In genomic region chr3:12787346-12787745, GRCh38 we compare ENCODE assay signal across 8 cellular contexts. TPM values are rescaled to one million over a fixed set of nuclear protein-coding genes. Genes with fewer than 3 reads are reported as not detected.
DNase-seq lines count a peak whose midpoint lies in the region; ATAC-seq, FAIRE-seq and TF ChIP-seq lines count a peak whose summit lies in the region.
"Not testable (repeated sequence)": the region's sequence is repeated elsewhere in the genome, so short reads cannot be mapped to it uniquely, and the experiment has no call there.

No MANE protein-coding gene starts in this region.

- H2AFZ ChIP-seq in HepG2 (ENCODE audit: low read length), result not testable (repeated sequence)

- H3K79me2 ChIP-seq in HepG2 (ENCODE audit: insufficient read depth, low read length), result not testable (repeated sequence)

- in situ Hi-C loops in HepG2 (cut with HindIII; ENCODE audit: extremely low pct_ligation_motif_present, low pct_unique_long_range_greater_than_20kb), result not testable (repeated sequence)

- not testable (repeated sequence) for H3K4me2 ChIP-seq in HepG2 (ENCODE audit: low read depth, low read length)

- not testable (repeated sequence) for H3K4me3 Mint-ChIP-seq in activated T-cell treated with anti-CD3 and anti-CD28 coated beads, Interleukin-2, amount 50 U/mL, for 24 hours

- not testable (repeated sequence) for H4K20me1 ChIP-seq in HepG2 (ENCODE audit: insufficient read depth, low read length)

- CTCF ChIA-PET in HepG2 (lab: Yijun Ruan, JAX; ENCODE audit: low intra/inter-chr PET ratio, low total read pairs), result interaction anchor here (1.3 kb wide), 1 partner anchor 105 kb away, joined by 4 read pairs; no protein-coding TSS in a partner anchor

- POLR2A ChIA-PET in HepG2 (lab: Yijun Ruan, JAX), result not testable (repeated sequence)

- BruUV-seq in HepG2 (replicated peaks; lab: Mats Ljungman, UMichigan), result not testable (repeated sequence)

- TF ChIP-seq CTCF in HepG2 (CRISPR knock-in tag; IDR thresholded peaks at IDR 0.05), result peak; percentile 64
- TF ChIP-seq CTCF in thyroid gland (IDR thresholded peaks at IDR 0.05), result peak in 1 of 6 experiments; percentile 39

- intact Hi-C loops in HepG2 (cut with micrococcal nuclease; ENCODE audit: unreplicated experiment); thyroid gland (cut with DNase I): not testable (repeated sequence)

- DNase-seq in GM03348 (ENCODE audit: low spot score) (peak; percentile 38), NAMALWA (ENCODE audit: low spot score) (peak; percentile 52), T-helper 22 cell (ENCODE audit: low read depth) (peak; percentile 9), HepG2 (ENCODE audit: low spot score) (peak; percentile 19), thyroid gland (peak; percentile 55 to 72)
- DNase-seq in activated T-cell treated with anti-CD3 and anti-CD28 coated beads, Interleukin-2, amount 50 U/mL, for 24 hours, result peak; percentile 82
- peak; percentile 37 for DNase-seq in effector CD4-positive, alpha-beta T cell
- DNase-seq in stimulated activated CD4-positive, alpha-beta T cell treated with anti-CD3 and anti-CD28 coated beads, Interleukin-12 subunit alpha, Interleukin-12 subunit beta, amount 100 ng/mL, for 48 hours (ENCODE audit: low read depth in 2 of 3, low spot score in 1 of 3), result peak; percentile 40 to 74 (median 44)

- not testable (repeated sequence) for H3K9me3 Mint-ChIP-seq in activated T-cell treated with anti-CD3 and anti-CD28 coated beads, Interleukin-2, amount 50 U/mL, for 24 hours

- H3K27ac ChIP-seq in HepG2 (ENCODE audit: extremely low read length, insufficient read depth, low read length); thyroid gland: not testable (repeated sequence)

- not testable (repeated sequence) for H3K4me1 ChIP-seq in HepG2 (ENCODE audit: insufficient read depth, low read length); thyroid gland

- not testable (repeated sequence) for TF ChIP-seq RAD21 in HepG2 (CRISPR knock-in tag; IDR thresholded peaks at IDR 0.05)

- not testable (repeated sequence) for H3K4me3 ChIP-seq in HepG2 (replicated peaks in 1 of 3; ENCODE audit: insufficient read depth in 1 of 3, low read depth in 2 of 3, low read length in 3 of 3); thyroid gland (replicated peaks in 1 of 3)

- not testable (repeated sequence) for H3K27ac Mint-ChIP-seq in activated T-cell treated with anti-CD3 and anti-CD28 coated beads, Interleukin-2, amount 50 U/mL, for 24 hours

- FAIRE-seq in HepG2 (lab: Jason Lieb, UNC), result not testable (repeated sequence)

- H3K27me3 Mint-ChIP-seq in activated T-cell treated with anti-CD3 and anti-CD28 coated beads, Interleukin-2, amount 50 U/mL, for 24 hours, result peaks cover 13% of the 10 kb centered on the region

- H3K36me3 Mint-ChIP-seq in activated T-cell treated with anti-CD3 and anti-CD28 coated beads, Interleukin-2, amount 50 U/mL, for 24 hours (ENCODE audit: low read depth), result not testable (repeated sequence)

- H3K9ac ChIP-seq in HepG2 (ENCODE audit: insufficient read depth, low read depth, low read length), result not testable (repeated sequence)

- H3K27me3 ChIP-seq in HepG2 (ENCODE audit: control insufficient read depth in 1 of 2, insufficient read depth in 2 of 2, low read length in 2 of 2); thyroid gland: not testable (repeated sequence)

- not testable (repeated sequence) for TF ChIP-seq POLR2A in HepG2 (IDR thresholded peaks at IDR 0.05; ENCODE audit: insufficient read depth in 1 of 2, low read depth in 2 of 2, low read length in 2 of 2); thyroid gland (IDR thresholded peaks at IDR 0.05)

- not testable (repeated sequence) for H3K9me3 ChIP-seq in HepG2 (ENCODE audit: low read length); thyroid gland

- H3K4me1 Mint-ChIP-seq in activated T-cell treated with anti-CD3 and anti-CD28 coated beads, Interleukin-2, amount 50 U/mL, for 24 hours (ENCODE audit: low read depth), result not testable (repeated sequence)

- TF ChIP-seq EP300 in HepG2 (IDR thresholded peaks at IDR 0.05; ENCODE audit: low read depth in 2 of 2, low read length in 2 of 2); HepG2 (CRISPR knock-in tag; IDR thresholded peaks at IDR 0.05; ENCODE audit: borderline replicate concordance): not testable (repeated sequence)

- WGBS in HepG2 (ENCODE audit: low lambda C conversion rate), result 2% methylated on average over 6 of the region's 9 CpGs
- 20 to 71% methylated on average over 7 to 9 of the region's 9 CpGs for WGBS in thyroid gland, 2 donors

- peak; percentile 54; the same call in 2 of the 3 replicates for ATAC-seq in HepG2

- H3K36me3 ChIP-seq in HepG2 (replicated peaks in 1 of 2; ENCODE audit: control insufficient read depth in 1 of 2, insufficient read depth in 2 of 2, low read length in 2 of 2); thyroid gland: not testable (repeated sequence)

RNA-seq across cellular contexts. Expression of gene CAND2, which starts 9.1 kb away (rescaled TPM):
- total RNA-seq in HepG2 (2016; rRNA removed; fragmentation: Illumina TruSeq; extraction: Trizol), result not detected in 2 replicates
- total RNA-seq in HepG2 (2016; cell fraction: cytosol; rRNA removed; fragmentation: Illumina TruSeq; extraction: Trizol; ENCODE audit: low read depth), result not detected in 2 replicates
- total RNA-seq in HepG2 (2016; cell fraction: insoluble cytoplasmic fraction; rRNA removed; fragmentation: Illumina TruSeq; extraction: Trizol), result not detected in 2 replicates
- not detected in 2 replicates for total RNA-seq in HepG2 (2016; cell fraction: membrane; rRNA removed; fragmentation: Illumina TruSeq; extraction: Trizol)
- not detected in 2 replicates for total RNA-seq in HepG2 (2016; cell fraction: nucleus; rRNA removed; fragmentation: Illumina TruSeq; extraction: Trizol)
- 0.01 and 0.09 TPM in 2 replicates for polyA plus RNA-seq in HepG2 (2011; rRNA removed)
- polyA plus RNA-seq in HepG2 (2011; cell fraction: cytosol; rRNA removed), result 0.03 TPM in 1 of 2 replicates, not detected in the other
- polyA plus RNA-seq in HepG2 (2011; cell fraction: nucleus; rRNA removed), result 0.05 and 0.12 TPM in 2 replicates
- polyA plus RNA-seq in HepG2 (2012), result 0.07 and 0.13 TPM in 2 replicates
- polyA plus RNA-seq in HepG2 (2016; cell fraction: cytosol; fragmentation: Illumina TruSeq; extraction: Trizol; ENCODE audit: low read depth), result not detected in 2 replicates
- polyA plus RNA-seq in HepG2 (2016; cell fraction: insoluble cytoplasmic fraction; fragmentation: Illumina TruSeq; extraction: Trizol; ENCODE audit: low read depth), result not detected in 2 replicates
- polyA plus RNA-seq in HepG2 (2016; cell fraction: membrane; fragmentation: Illumina TruSeq; extraction: Trizol; ENCODE audit: low read depth), result not detected in 2 replicates
- polyA plus RNA-seq in HepG2 (2016; cell fraction: nucleus; fragmentation: Illumina TruSeq; extraction: Trizol; ENCODE audit: insufficient read depth, low read depth), result not detected in 2 replicates
- 0.04 and 0.26 TPM in 2 replicates for polyA minus RNA-seq in HepG2 (2011; rRNA and poly(A)+ RNA removed; ENCODE audit: low replicate concordance)
- not detected in 2 replicates for polyA minus RNA-seq in HepG2 (2011; cell fraction: cytosol; rRNA and poly(A)+ RNA removed)
- polyA minus RNA-seq in HepG2 (2011; cell fraction: nucleus; rRNA and poly(A)+ RNA removed), result 0.12 TPM in 1 of 2 replicates, not detected in the other
- total RNA-seq in thyroid gland, result 10 to 100 TPM in 3 of 4 donors, 1 to 10 TPM in 1; 9.7 to 18.0 (median 12.4) TPM

RNA-seq across cellular contexts. Expression of gene TMEM40, which starts 28.3 kb away (rescaled TPM):
- total RNA-seq in HepG2 (2016; rRNA removed; fragmentation: Illumina TruSeq; extraction: Trizol) (not detected in 2 replicates), thyroid gland (not detected)
- not detected in 2 replicates for total RNA-seq in HepG2 (2016; cell fraction: cytosol; rRNA removed; fragmentation: Illumina TruSeq; extraction: Trizol; ENCODE audit: low read depth)
- total RNA-seq in HepG2 (2016; cell fraction: insoluble cytoplasmic fraction; rRNA removed; fragmentation: Illumina TruSeq; extraction: Trizol), result 0.09 TPM in 1 of 2 replicates, not detected in the other
- total RNA-seq in HepG2 (2016; cell fraction: membrane; rRNA removed; fragmentation: Illumina TruSeq; extraction: Trizol), result 0.12 TPM in 1 of 2 replicates, not detected in the other
- not detected in 2 replicates for total RNA-seq in HepG2 (2016; cell fraction: nucleus; rRNA removed; fragmentation: Illumina TruSeq; extraction: Trizol)
- 0.16 and 0.22 TPM in 2 replicates for polyA plus RNA-seq in HepG2 (2011; rRNA removed)
- 0.11 and 0.21 TPM in 2 replicates for polyA plus RNA-seq in HepG2 (2011; cell fraction: cytosol; rRNA removed)
- polyA plus RNA-seq in HepG2 (2011; cell fraction: nucleus; rRNA removed), result not detected in 2 replicates
- 0.29 TPM in 1 of 2 replicates, not detected in the other for polyA plus RNA-seq in HepG2 (2012)
- polyA plus RNA-seq in HepG2 (2016; cell fraction: cytosol; fragmentation: Illumina TruSeq; extraction: Trizol; ENCODE audit: low read depth), result not detected in 2 replicates
- polyA plus RNA-seq in HepG2 (2016; cell fraction: insoluble cytoplasmic fraction; fragmentation: Illumina TruSeq; extraction: Trizol; ENCODE audit: low read depth), result not detected in 2 replicates
- 0.51 TPM in 1 of 2 replicates, not detected in the other for polyA plus RNA-seq in HepG2 (2016; cell fraction: membrane; fragmentation: Illumina TruSeq; extraction: Trizol; ENCODE audit: low read depth)
- not detected in 2 replicates for polyA plus RNA-seq in HepG2 (2016; cell fraction: nucleus; fragmentation: Illumina TruSeq; extraction: Trizol; ENCODE audit: insufficient read depth, low read depth)
- 0.56 TPM in 1 of 2 replicates, not detected in the other for polyA minus RNA-seq in HepG2 (2011; rRNA and poly(A)+ RNA removed; ENCODE audit: low replicate concordance)
- not detected in 2 replicates for polyA minus RNA-seq in HepG2 (2011; cell fraction: cytosol; rRNA and poly(A)+ RNA removed)
- polyA minus RNA-seq in HepG2 (2011; cell fraction: nucleus; rRNA and poly(A)+ RNA removed), result not detected in 2 replicates

RNA-seq across cellular contexts. Expression of gene RPL32, which starts 54.0 kb away (rescaled TPM):
- total RNA-seq in HepG2 (2016; rRNA removed; fragmentation: Illumina TruSeq; extraction: Trizol) (1,781 and 2,179 TPM in 2 replicates), thyroid gland (1,000 to 10,000 TPM in 3 of 4 donors, 100 to 1,000 TPM in 1; 809 to 4,142 (median 1,511) TPM)
- 3,269 and 3,354 TPM in 2 replicates for total RNA-seq in HepG2 (2016; cell fraction: cytosol; rRNA removed; fragmentation: Illumina TruSeq; extraction: Trizol; ENCODE audit: low read depth)
- total RNA-seq in HepG2 (2016; cell fraction: insoluble cytoplasmic fraction; rRNA removed; fragmentation: Illumina TruSeq; extraction: Trizol), result 1,702 and 2,262 TPM in 2 replicates
- total RNA-seq in HepG2 (2016; cell fraction: membrane; rRNA removed; fragmentation: Illumina TruSeq; extraction: Trizol), result 4,253 and 4,526 TPM in 2 replicates
- total RNA-seq in HepG2 (2016; cell fraction: nucleus; rRNA removed; fragmentation: Illumina TruSeq; extraction: Trizol), result 560 and 609 TPM in 2 replicates
- polyA plus RNA-seq in HepG2 (2011; rRNA removed), result 2,268 and 2,401 TPM in 2 replicates
- polyA plus RNA-seq in HepG2 (2011; cell fraction: cytosol; rRNA removed), result 1,778 and 1,795 TPM in 2 replicates
- 459 and 538 TPM in 2 replicates for polyA plus RNA-seq in HepG2 (2011; cell fraction: nucleus; rRNA removed)
- 2,727 and 3,505 TPM in 2 replicates for polyA plus RNA-seq in HepG2 (2012)
- 4,453 and 4,819 TPM in 2 replicates for polyA plus RNA-seq in HepG2 (2016; cell fraction: cytosol; fragmentation: Illumina TruSeq; extraction: Trizol; ENCODE audit: low read depth)
- 2,446 and 2,535 TPM in 2 replicates for polyA plus RNA-seq in HepG2 (2016; cell fraction: insoluble cytoplasmic fraction; fragmentation: Illumina TruSeq; extraction: Trizol; ENCODE audit: low read depth)
- polyA plus RNA-seq in HepG2 (2016; cell fraction: membrane; fragmentation: Illumina TruSeq; extraction: Trizol; ENCODE audit: low read depth), result 4,866 and 4,953 TPM in 2 replicates
- polyA plus RNA-seq in HepG2 (2016; cell fraction: nucleus; fragmentation: Illumina TruSeq; extraction: Trizol; ENCODE audit: insufficient read depth, low read depth), result 1,119 and 1,145 TPM in 2 replicates
- 371 and 1,174 TPM in 2 replicates for polyA minus RNA-seq in HepG2 (2011; rRNA and poly(A)+ RNA removed; ENCODE audit: low replicate concordance)
- 694 and 812 TPM in 2 replicates for polyA minus RNA-seq in HepG2 (2011; cell fraction: cytosol; rRNA and poly(A)+ RNA removed)
- 216 and 257 TPM in 2 replicates for polyA minus RNA-seq in HepG2 (2011; cell fraction: nucleus; rRNA and poly(A)+ RNA removed)

Comparison
In these comparisons a context has a peak if more than half of its experiments do, and no peak if none do; other contexts are left out.
1. DNase-seq: peak in every context shown above with its lines; median percentile 82 in activated T-cell treated with anti-CD3 and anti-CD28 coated beads, Interleukin-2, amount 50 U/mL, for 24 hours; 64 in thyroid gland; 52 in NAMALWA; 44 in stimulated activated CD4-positive, alpha-beta T cell treated with anti-CD3 and anti-CD28 coated beads, Interleukin-12 subunit alpha, Interleukin-12 subunit beta, amount 100 ng/mL, for 48 hours; 38 in GM03348; 37 in effector CD4-positive, alpha-beta T cell; 19 in HepG2; 9 in T-helper 22 cell.
2. RNA of gene CAND2, which starts 9.1 kb away (total RNA-seq): 9.7 to 18.0 TPM in thyroid gland; not detected in HepG2; every median in the first group is over 10 times any median in the second.